9 cellular contexts compared by ENCODE assay signal in genomic region chr2:231181848-231182247, GRCh38. TPM values are rescaled to one million over a fixed set of nuclear protein-coding genes. Genes with fewer than 3 reads are reported as not detected.
DNase-seq lines count a peak whose midpoint lies in the region; ATAC-seq and TF ChIP-seq lines count a peak whose summit lies in the region.
"Had no signal": no experiment of that assay in that cellular context is flagged by ENCODE, and none has a peak within 500 bp of the region (broad histone marks: within the 10 kb centered on the region; RNA-seq: fewer than 3 reads in every experiment).

No MANE protein-coding gene starts in this region.

- intact Hi-C loops in left lung (cut with DNase I), result no loop called here

- DNase-seq in WERI-Rb-1, result peak; percentile 89
- peak; percentile 84 to 88 for DNase-seq in left lung
- DNase-seq in KG1 (lab: John Stamatoyannopoulos, UW), result no peak
- DNase-seq in NCI-H187 (lab: John Stamatoyannopoulos, UW), result no peak
- no peak for DNase-seq in NCI-H146 treated with DMSO at 0.1 percent for 48 hours (lab: John Stamatoyannopoulos, UW; ENCODE audit: unreplicated experiment)

- H3K9me3 ChIP-seq in WERI-Rb-1 (ENCODE audit: severe bottlenecking) (no peaks in the 10 kb centered on the region), left lung (no peaks in the 10 kb centered on the region)
- H3K9me3 ChIP-seq: tibial nerve had no signal

- H3K27me3 ChIP-seq in WERI-Rb-1 (ENCODE audit: insufficient read depth, low read depth, severe bottlenecking) (no peaks in the 10 kb centered on the region), left lung (no peaks in the 10 kb centered on the region)
- H3K27me3 ChIP-seq: tibial nerve had no signal

- TF ChIP-seq CTCF in WERI-Rb-1 (IDR thresholded peaks at IDR 0.05; ENCODE audit: low read depth, low read length) (no peak), left lung (IDR thresholded peaks at IDR 0.05) (no peak)

- no peak overlapping the region for H3K4me3 ChIP-seq in WERI-Rb-1 (ENCODE audit: low read depth, low read length)
- H3K4me3 ChIP-seq in left lung, result no peak overlapping the region
- H3K4me3 ChIP-seq: tibial nerve had no signal

- H3K36me3 ChIP-seq in WERI-Rb-1 (no peaks in the 10 kb centered on the region), left lung (no peaks in the 10 kb centered on the region)
- H3K36me3 ChIP-seq: tibial nerve had no signal

- ATAC-seq in GM18907 (IDR thresholded peaks at IDR 0.05; ENCODE audit: unreplicated experiment) (peak; percentile 55), HG03175 (IDR thresholded peaks at IDR 0.05; ENCODE audit: unreplicated experiment) (peak; percentile 46), left lung (peak; percentile 80), HG02623 (IDR thresholded peaks at IDR 0.05; ENCODE audit: unreplicated experiment) (no peak)

- H3K4me1 ChIP-seq in left lung, result peaks cover 0 to 51% of the 10 kb centered on the region in 2 donors

- peak overlapping the region; percentile 23 for H3K27ac ChIP-seq in WERI-Rb-1
- H3K27ac ChIP-seq in left lung, result peak overlapping the region in 1 of 2 donors; percentile 77
- H3K27ac ChIP-seq: tibial nerve had no signal

RNA-seq across cellular contexts. Expression of gene ARMC9, which starts 16.6 kb away (rescaled TPM):
- 10 to 100 TPM; 35.8 to 40.6 TPM for total RNA-seq in left lung

RNA-seq across cellular contexts. Expression of gene HTR2B, which starts 57.0 kb away (rescaled TPM):
- total RNA-seq in left lung, result 1 to 10 TPM in 1 of 2 donors, under 1 TPM in 1; 0.94 to 1.1 TPM

Comparison
In these comparisons a context has a peak if more than half of its experiments do, and no peak if none do; other contexts are left out.
1. DNase-seq: peak in WERI-Rb-1 (single experiment) and left lung (2 of 2); none in KG1 (single experiment), NCI-H187 (0 of 2) and NCI-H146 treated with DMSO at 0.1 percent for 48 hours (single experiment).